Comparison of ENCODE assay signal across 26 cellular contexts in the genomic region with DNA sequence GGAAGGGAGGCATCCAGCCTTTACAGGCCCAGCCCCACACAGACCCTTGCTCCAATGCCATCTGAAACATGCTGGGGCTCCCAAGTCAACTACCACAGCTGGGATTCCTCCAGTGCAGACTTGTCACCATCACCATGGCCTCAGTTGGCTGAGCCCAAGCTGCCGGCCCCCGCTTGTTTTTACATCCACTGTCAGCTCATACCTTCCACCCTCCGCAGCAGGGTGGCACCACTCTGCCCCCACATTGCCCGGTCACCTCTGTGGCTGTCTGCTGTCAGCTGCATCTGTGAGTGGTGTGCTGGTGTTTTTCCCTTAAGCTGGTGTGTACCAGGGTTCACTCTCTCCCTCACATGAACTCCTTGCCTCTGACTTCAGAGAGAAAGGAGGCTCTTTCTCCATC. TPM values are rescaled to one million over a fixed set of nuclear protein-coding genes. Genes with fewer than 3 reads are reported as not detected.
DNase-seq lines count a peak whose midpoint lies in the region; ATAC-seq and TF ChIP-seq lines count a peak whose summit lies in the region.
"Had no signal": no experiment of that assay in that cellular context is flagged by ENCODE, and none has a peak within 500 bp of the region (broad histone marks: within the 10 kb centered on the region; RNA-seq: fewer than 3 reads in every experiment).

No MANE protein-coding gene starts in this region.

- no peak for DNase-seq in activated CD8-positive, alpha-beta T cell treated with anti-CD3 and anti-CD28 coated beads for 36 hours
- no peak for DNase-seq in activated CD8-positive, alpha-beta T cell treated with anti-CD3 and anti-CD28 coated beads, Interleukin-2, amount 10 ng/mL, durations not matched to agents 7 days and 5 days
- DNase-seq in IMR-90 = no peak
- DNase-seq in endodermal cell = peak; percentile 37
- no peak for DNase-seq in colonic mucosa
- DNase-seq: activated CD4-positive, alpha-beta T cell treated with anti-CD3 and anti-CD28 coated beads, Interleukin-2, amount 50 U/mL, for 48 hours; activated CD4-positive, CD25-positive, alpha-beta regulatory T cell; activated effector memory CD4-positive, alpha-beta T cell treated with anti-CD3 and anti-CD28 coated beads, Interleukin-2, amount 50 U/mL, for 16 hours; DMS153; NCI-H1092 treated with DMSO at 0.1 percent for 48 hours; NCI-H187 treated with DMSO at 0.1 percent for 48 hours; NCI-H524 treated with DMSO at 0.1 percent for 48 hours; nucleus accumbens; SHP77 treated with DMSO at 0.1 percent for 48 hours had no signal

- H3K4ac ChIP-seq in IMR-90 (ENCODE audit: low read depth, low read length) = peak overlapping the region; percentile 41

- peaks cover 77% of the 10 kb centered on the region for H3K4me1 Mint-ChIP-seq in activated CD8-positive, alpha-beta T cell treated with anti-CD3 and anti-CD28 coated beads for 36 hours (ENCODE audit: low read depth)
- H3K4me1 Mint-ChIP-seq in activated CD8-positive, alpha-beta T cell treated with anti-CD3 and anti-CD28 coated beads, Interleukin-2, amount 10 ng/mL, durations not matched to agents 7 days and 5 days (ENCODE audit: low read depth) = peaks cover 73% of the 10 kb centered on the region
- H3K4me1 Mint-ChIP-seq in endodermal cell = peaks cover 17% of the 10 kb centered on the region

- no CpG with 5 or more reads among the region's 4 CpGs for WGBS in IMR-90 (ENCODE audit: extremely low coverage in 2 of 2, insufficient read length in 1 of 2), 2 experiments
- 94 to 98% methylated on average over 3 to 4 of the region's 4 CpGs for WGBS in endodermal cell (ENCODE audit: insufficient coverage in 1 of 2, insufficient read length in 1 of 2), 2 experiments

- H3K36me3 Mint-ChIP-seq in activated CD8-positive, alpha-beta T cell treated with anti-CD3 and anti-CD28 coated beads for 36 hours (ENCODE audit: low read depth) = peaks cover 18% of the 10 kb centered on the region
- peaks cover 13% of the 10 kb centered on the region for H3K36me3 Mint-ChIP-seq in activated CD8-positive, alpha-beta T cell treated with anti-CD3 and anti-CD28 coated beads, Interleukin-2, amount 10 ng/mL, durations not matched to agents 7 days and 5 days (ENCODE audit: low read depth)
- H3K36me3 Mint-ChIP-seq in endodermal cell (ENCODE audit: low read depth) = no peaks in the 10 kb centered on the region
- H3K36me3 Mint-ChIP-seq: IgD-negative memory B cell had no signal

- TF ChIP-seq RAD21 in IMR-90 (IDR thresholded peaks at IDR 0.05; ENCODE audit: low read length) = no peak

- H3K27ac ChIP-seq in IMR-90 (ENCODE audit: insufficient read depth, low read length) (no peak overlapping the region), endodermal cell (ENCODE audit: low read depth, low read length) (no peak overlapping the region), neutrophil (peak overlapping the region; percentile 85), colonic mucosa (no peak overlapping the region)
- H3K27ac ChIP-seq: 22Rv1, PC-9, prostate gland, thoracic aorta, vagina had no signal

- H3K18ac ChIP-seq in IMR-90 (ENCODE audit: low read depth, low read length) = no peak overlapping the region

- H2AFZ ChIP-seq in IMR-90 (replicated peaks; ENCODE audit: low read length, poor library complexity) = no peak overlapping the region
- H2AFZ ChIP-seq: GM23338, PC-9 had no signal

- no peak overlapping the region for H3K9ac ChIP-seq in IMR-90 (ENCODE audit: low read depth, low read length)
- H3K9ac ChIP-seq in endodermal cell (ENCODE audit: extremely low read depth, low read length, poor library complexity, severe bottlenecking) = no peak overlapping the region
- H3K9ac ChIP-seq in colonic mucosa (ENCODE audit: low read depth in 2 of 2, low read length in 2 of 2) = no peak overlapping the region

- no peak overlapping the region for H4K91ac ChIP-seq in IMR-90 (ENCODE audit: insufficient read depth, low read depth, low read length)

- H3K4me2 ChIP-seq in IMR-90 (ENCODE audit: low read depth, low read length) = no peak overlapping the region

- BruUV-seq in IMR-90 (replicated peaks; lab: Mats Ljungman, UMichigan) = no TSS peak

- no peak overlapping the region for H4K5ac ChIP-seq in IMR-90 (ENCODE audit: low read depth, low read length)

- H3K36me3 ChIP-seq in IMR-90 (ENCODE audit: control insufficient read depth, insufficient read depth, low read length) (no peaks in the 10 kb centered on the region), endodermal cell (ENCODE audit: control insufficient read depth, insufficient read depth, low read length) (no peaks in the 10 kb centered on the region), neutrophil (no peaks in the 10 kb centered on the region), colonic mucosa (no peaks in the 10 kb centered on the region)
- H3K36me3 ChIP-seq: prostate gland, thoracic aorta, vagina had no signal

- 0 out of 2 replicates have a peak, but pooled peaks cover 4% of the 10 kb centered on the region for H4K20me1 ChIP-seq in IMR-90 (ENCODE audit: insufficient read depth, low read length)

- H3K9me1 ChIP-seq in IMR-90 (ENCODE audit: insufficient read depth, low read length) = peaks cover 21% of the 10 kb centered on the region

- H2AK9ac ChIP-seq in IMR-90 (replicated peaks; ENCODE audit: low read depth, low read length, poor library complexity) = no peak overlapping the region

- no peak for ATAC-seq in activated CD8-positive, alpha-beta T cell treated with anti-CD3 and anti-CD28 coated beads for 36 hours
- ATAC-seq in activated CD8-positive, alpha-beta T cell treated with anti-CD3 and anti-CD28 coated beads, Interleukin-2, amount 10 ng/mL, durations not matched to agents 7 days and 5 days = no peak
- ATAC-seq in IMR-90 (ENCODE audit: low read depth) (no peak), HG03139 (IDR thresholded peaks at IDR 0.05; ENCODE audit: unreplicated experiment) (no peak), esophagus mucosa (no peak)
- ATAC-seq: GM23338 had no signal

- no peak overlapping the region for H3K56ac ChIP-seq in IMR-90 (ENCODE audit: extremely low read depth, insufficient read depth, low read length)

- no peak for TF ChIP-seq POLR2A in IMR-90 (IDR thresholded peaks at IDR 0.05; ENCODE audit: low read depth, low read length)

- no peak for TF ChIP-seq CTCF in activated CD8-positive, alpha-beta T cell treated with anti-CD3 and anti-CD28 coated beads for 36 hours (IDR thresholded peaks at IDR 0.05)
- TF ChIP-seq CTCF in IMR-90 (conservative IDR thresholded peaks at IDR 0.05; ENCODE audit: low read depth, low read length) (no peak), endodermal cell (conservative IDR thresholded peaks at IDR 0.05) (no peak), neutrophil (IDR thresholded peaks at IDR 0.05) (no peak), colonic mucosa (IDR thresholded peaks at IDR 0.05) (no peak)

- in situ Hi-C loops in IMR-90 (cut with MboI; ENCODE audit: low sequenced_read_pairs) = no loop called here

- peaks cover 0 to 37% of the 10 kb centered on the region in 2 experiments; a peak in 1 of 4 replicates for H3K79me1 ChIP-seq in IMR-90 (ENCODE audit: low read depth in 1 of 2, low read length in 2 of 2)

- H3K9me3 ChIP-seq in IMR-90 (ENCODE audit: control insufficient read depth, insufficient read depth, low read length) = no peaks in the 10 kb centered on the region
- H3K9me3 ChIP-seq in endodermal cell (ENCODE audit: control insufficient read depth, low read length) = no peaks in the 10 kb centered on the region
- H3K9me3 ChIP-seq in neutrophil = no peaks in the 10 kb centered on the region
- H3K9me3 ChIP-seq in colonic mucosa = no peaks in the 10 kb centered on the region
- H3K9me3 ChIP-seq: prostate gland, thoracic aorta, vagina had no signal

- H2AK5ac ChIP-seq in IMR-90 (ENCODE audit: low read depth, low read length) = peak overlapping the region; percentile 56; the same call in 1 of the 2 replicates

- H3K27ac Mint-ChIP-seq in activated CD8-positive, alpha-beta T cell treated with anti-CD3 and anti-CD28 coated beads for 36 hours = peak overlapping the region; percentile 2
- H3K27ac Mint-ChIP-seq in activated CD8-positive, alpha-beta T cell treated with anti-CD3 and anti-CD28 coated beads, Interleukin-2, amount 10 ng/mL, durations not matched to agents 7 days and 5 days = no peak overlapping the region
- H3K27ac Mint-ChIP-seq in endodermal cell = no peak overlapping the region
- H3K27ac Mint-ChIP-seq: GM23338 had no signal

- H3K23ac ChIP-seq in IMR-90 (ENCODE audit: low read depth, low read length) = no peak overlapping the region

- intact Hi-C loops in activated CD8-positive, alpha-beta T cell treated with anti-CD3 and anti-CD28 coated beads for 36 hours (cut with micrococcal nuclease) = no loop called here
- intact Hi-C loops in IMR-90 (cut with micrococcal nuclease) (no loop called here), colonic mucosa (cut with DNase I) (no loop called here)

- H2BK5ac ChIP-seq in IMR-90 (ENCODE audit: low read depth, low read length, poor library complexity, severe bottlenecking) = no peak overlapping the region

- no peak overlapping the region for H4K8ac ChIP-seq in IMR-90 (ENCODE audit: low read depth in 2 of 2, low read length in 2 of 2)

- no peak overlapping the region for H3K4me3 Mint-ChIP-seq in activated CD8-positive, alpha-beta T cell treated with anti-CD3 and anti-CD28 coated beads for 36 hours
- no peak overlapping the region for H3K4me3 Mint-ChIP-seq in activated CD8-positive, alpha-beta T cell treated with anti-CD3 and anti-CD28 coated beads, Interleukin-2, amount 10 ng/mL, durations not matched to agents 7 days and 5 days
- no peak overlapping the region for H3K4me3 Mint-ChIP-seq in endodermal cell
- H3K4me3 Mint-ChIP-seq: IgD-negative memory B cell had no signal

- no peak overlapping the region for H3K14ac ChIP-seq in IMR-90 (replicated peaks; ENCODE audit: low read depth, low read length)

- no peak overlapping the region for H2BK15ac ChIP-seq in IMR-90 (ENCODE audit: low read depth, low read length)

- peak overlapping the region; percentile 10; the same call in 1 of the 2 replicates for H2BK20ac ChIP-seq in IMR-90 (ENCODE audit: low read depth, low read length)

- dilution Hi-C loops in IMR-90 (cut with HindIII; ENCODE audit: low sequenced_read_pairs, unreplicated experiment) = no loop called here

- POLR2A ChIA-PET in activated CD8-positive, alpha-beta T cell treated with anti-CD3 and anti-CD28 coated beads for 36 hours (lab: Charles Lee) = interaction anchor here (0.5 to 1.2 kb wide), 3 partner anchors 25 to 69 kb away, joined by 3 to 4 read pairs (median 3); no protein-coding TSS in a partner anchor
- POLR2A ChIA-PET in activated CD8-positive, alpha-beta T cell treated with anti-CD3 and anti-CD28 coated beads, Interleukin-2, amount 10 ng/mL, durations not matched to agents 7 days and 5 days (lab: Charles Lee) = no interaction called here
- POLR2A ChIA-PET in IMR-90 (lab: Charles Lee; ENCODE audit: unreplicated experiment) = no interaction called here

- H3K4me1 ChIP-seq in IMR-90 (ENCODE audit: control insufficient read depth, insufficient read depth, low read length) (peaks cover 16% of the 10 kb centered on the region), endodermal cell (ENCODE audit: control insufficient read depth, insufficient read depth, low read length) (peaks cover 2% of the 10 kb centered on the region), neutrophil (ENCODE audit: control insufficient read depth in 1 of 2, insufficient read depth in 1 of 2, low read depth in 1 of 2, low read length in 1 of 2) (peaks cover 58% of the 10 kb centered on the region in 2 experiments), colonic mucosa (no peaks in the 10 kb centered on the region)
- H3K4me1 ChIP-seq: prostate gland had no signal

- H3K27me3 ChIP-seq in IMR-90 (ENCODE audit: control insufficient read depth, insufficient read depth, low read length) = no peaks in the 10 kb centered on the region
- H3K27me3 ChIP-seq in endodermal cell (ENCODE audit: control insufficient read depth, insufficient read depth, low read length, poor library complexity, severe bottlenecking) = no peaks in the 10 kb centered on the region
- no peaks in the 10 kb centered on the region for H3K27me3 ChIP-seq in neutrophil
- no peaks in the 10 kb centered on the region for H3K27me3 ChIP-seq in colonic mucosa
- H3K27me3 ChIP-seq: dorsolateral prefrontal cortex, vagina had no signal

- CTCF ChIA-PET in activated CD8-positive, alpha-beta T cell treated with anti-CD3 and anti-CD28 coated beads for 36 hours (lab: Charles Lee) = no interaction called here
- CTCF ChIA-PET in activated CD8-positive, alpha-beta T cell treated with anti-CD3 and anti-CD28 coated beads, Interleukin-2, amount 10 ng/mL, durations not matched to agents 7 days and 5 days (lab: Charles Lee) = interaction anchor here (0.7 to 2.4 kb wide), 3 partner anchors 18 to 122 kb away, joined by 3 to 5 read pairs (median 3); no protein-coding TSS in a partner anchor
- CTCF ChIA-PET in IMR-90 (lab: Yijun Ruan, JAX) = no interaction called here

- H3K4me3 ChIP-seq in IMR-90 (ENCODE audit: insufficient read depth, low read depth, low read length) (no peak overlapping the region), endodermal cell (ENCODE audit: low read length) (no peak overlapping the region), neutrophil (ENCODE audit: low read depth in 1 of 2, low read length in 1 of 2) (peak overlapping the region in 1 of 2 experiments; percentile 23), colonic mucosa (no peak overlapping the region)
- H3K4me3 ChIP-seq: dorsolateral prefrontal cortex, PC-9, prostate gland, thoracic aorta, vagina had no signal

- no peaks in the 10 kb centered on the region for H3K9me3 Mint-ChIP-seq in activated CD8-positive, alpha-beta T cell treated with anti-CD3 and anti-CD28 coated beads for 36 hours
- no peaks in the 10 kb centered on the region for H3K9me3 Mint-ChIP-seq in activated CD8-positive, alpha-beta T cell treated with anti-CD3 and anti-CD28 coated beads, Interleukin-2, amount 10 ng/mL, durations not matched to agents 7 days and 5 days (ENCODE audit: insufficient read depth)
- no peaks in the 10 kb centered on the region for H3K9me3 Mint-ChIP-seq in endodermal cell
- H3K9me3 Mint-ChIP-seq: GM23338; IgD-negative memory B cell; stimulated activated naive CD8-positive, alpha-beta T cell treated with anti-CD3 and anti-CD28 coated beads, Interleukin-15, Interleukin-2, amounts not matched to agents 100 ng/mL and 50 ng/mL, for 24 hours had no signal

- H2BK120ac ChIP-seq in IMR-90 (ENCODE audit: low read depth, low read length) = peak overlapping the region; percentile 47; the same call in 1 of the 2 replicates

- no peaks in the 10 kb centered on the region for H3K27me3 Mint-ChIP-seq in activated CD8-positive, alpha-beta T cell treated with anti-CD3 and anti-CD28 coated beads for 36 hours
- H3K27me3 Mint-ChIP-seq in activated CD8-positive, alpha-beta T cell treated with anti-CD3 and anti-CD28 coated beads, Interleukin-2, amount 10 ng/mL, durations not matched to agents 7 days and 5 days (ENCODE audit: low read depth) = no peaks in the 10 kb centered on the region
- H3K27me3 Mint-ChIP-seq in endodermal cell (ENCODE audit: insufficient read depth) = peaks cover 7% of the 10 kb centered on the region
- H3K27me3 Mint-ChIP-seq: IgD-negative memory B cell; stimulated activated naive CD8-positive, alpha-beta T cell treated with anti-CD3 and anti-CD28 coated beads, Interleukin-15, Interleukin-2, amounts not matched to agents 100 ng/mL and 50 ng/mL, for 24 hours had no signal

RNA-seq across cellular contexts. Expression of gene GFOD1, which starts 26.0 kb away (rescaled TPM):
- total RNA-seq in activated CD8-positive, alpha-beta T cell treated with anti-CD3 and anti-CD28 coated beads for 36 hours = 10 to 100 TPM; 12.3 to 12.9 TPM
- total RNA-seq in activated CD8-positive, alpha-beta T cell treated with anti-CD3 and anti-CD28 coated beads, Interleukin-2, amount 10 ng/mL, durations not matched to agents 7 days and 5 days = 1 to 10 TPM; 8.0 to 8.7 TPM
- total RNA-seq in IMR-90 (2012; rRNA removed) (3.4 and 3.6 TPM in 2 replicates), endodermal cell (1 to 10 TPM in 1 of 2 donors, under 1 TPM in 1; 0.71 to 1.9 TPM), colonic mucosa (1 to 10 TPM; 6.9 to 7.6 TPM), esophagus mucosa (22.8 TPM)
- 1.8 and 2.2 TPM in 2 replicates for polyA plus RNA-seq in IMR-90 (2012; rRNA removed)
- 0.78 and 1.7 TPM in 2 replicates for polyA plus RNA-seq in IMR-90 (2012; cell fraction: cytosol; rRNA removed)
- polyA plus RNA-seq in IMR-90 (2012; cell fraction: nucleus; rRNA removed; ENCODE audit: low replicate concordance) = 3.5 and 3.9 TPM in 2 replicates
- polyA plus RNA-seq in endodermal cell (2013, experiment 1 of 2) = 1.6 TPM
- polyA plus RNA-seq in endodermal cell (2013, experiment 2 of 2) = 1.5 TPM
